Comparison of ENCODE assay signal across 7 cellular contexts in genomic region chr11:44760917-44761545, GRCh38. TPM values are rescaled to one million over a fixed set of nuclear protein-coding genes. Genes with fewer than 3 reads are reported as not detected.
A peak's percentile ranks its signal among the peaks of the same experiment; 100 is the strongest.
DNase-seq lines count a peak whose midpoint lies in the region; ATAC-seq and TF ChIP-seq lines count a peak whose summit lies in the region.

No MANE protein-coding gene starts in this region.

- H3K4me3 ChIP-seq in IMR-90 (ENCODE audit: insufficient read depth, low read depth, low read length) = no peak overlapping the region
- no peak overlapping the region for H3K4me3 ChIP-seq in body of pancreas
- no peak overlapping the region for H3K4me3 ChIP-seq in kidney epithelial cell (ENCODE audit: low read depth, low read length)
- no peak overlapping the region for H3K4me3 ChIP-seq in tibial artery

- dilution Hi-C loops in IMR-90 (cut with HindIII; ENCODE audit: low sequenced_read_pairs, unreplicated experiment) = loop anchor here (25.0 kb wide), 1 partner anchor 126 kb away; no protein-coding TSS in a partner anchor

- no peak for TF ChIP-seq RAD21 in IMR-90 (IDR thresholded peaks at IDR 0.05; ENCODE audit: low read length)

- BruUV-seq in IMR-90 (replicated peaks; lab: Mats Ljungman, UMichigan) = no TSS peak

- DNase-seq in IMR-90 (peak; percentile 96), body of pancreas (peak in 2 of 4 donors; percentile 35 to 65), kidney epithelial cell (ENCODE audit: low read depth) (peak; percentile 64), tibial artery (peak; percentile 76 to 83), NCI-H2196 (lab: John Stamatoyannopoulos, UW; ENCODE audit: unreplicated experiment) (no peak), NCI-H2081 treated with DMSO at 0.1 percent for 48 hours (lab: John Stamatoyannopoulos, UW) (no peak), DMS79 (lab: John Stamatoyannopoulos, UW) (no peak)

- no peak overlapping the region for H2BK120ac ChIP-seq in IMR-90 (ENCODE audit: low read depth, low read length)

- no peak overlapping the region for H3K56ac ChIP-seq in IMR-90 (ENCODE audit: extremely low read depth, insufficient read depth, low read length)

- H3K9me3 ChIP-seq in IMR-90 (ENCODE audit: control insufficient read depth, insufficient read depth, low read length) = no peaks in the 10 kb centered on the region
- H3K9me3 ChIP-seq in body of pancreas = peaks cover 0 to 6% (median 0%) of the 10 kb centered on the region in 3 donors
- H3K9me3 ChIP-seq in tibial artery = no peaks in the 10 kb centered on the region

- H2AFZ ChIP-seq in IMR-90 (replicated peaks; ENCODE audit: low read length, poor library complexity) = peak overlapping the region; percentile 65

- intact Hi-C loops in IMR-90 (cut with micrococcal nuclease) (loop anchor here (10.0 kb wide), 1 partner anchor 196 kb away; the partner anchor contains the start of gene CD82), body of pancreas (cut with DNase I) (no loop called here), tibial artery (cut with DNase I; ENCODE audit: low total_unique reads) (no loop called here)

- H3K27ac ChIP-seq in IMR-90 (ENCODE audit: insufficient read depth, low read length) (peak overlapping the region; percentile 33; the same call in 1 of the 2 replicates), body of pancreas (no peak overlapping the region), tibial artery (peak overlapping the region; percentile 3 to 10)

- no peak overlapping the region for H3K23ac ChIP-seq in IMR-90 (ENCODE audit: low read depth, low read length)

- no peaks in the 10 kb centered on the region for H3K79me1 ChIP-seq in IMR-90 (ENCODE audit: low read depth in 1 of 2, low read length in 2 of 2)

- CTCF ChIA-PET in IMR-90 (lab: Yijun Ruan, JAX) = interaction anchor here (0.8 kb wide), 1 partner anchor 14 kb away, joined by 3 read pairs; no protein-coding TSS in a partner anchor

- H3K4me1 ChIP-seq in IMR-90 (ENCODE audit: control insufficient read depth, insufficient read depth, low read length) (peaks cover 20% of the 10 kb centered on the region), body of pancreas (peaks cover 2% of the 10 kb centered on the region), tibial artery (peaks cover 0 to 66% (median 36%) of the 10 kb centered on the region in 4 donors)

- no peak overlapping the region for H3K14ac ChIP-seq in IMR-90 (replicated peaks; ENCODE audit: low read depth, low read length)

- no peak overlapping the region for H2AK9ac ChIP-seq in IMR-90 (replicated peaks; ENCODE audit: low read depth, low read length, poor library complexity)

- H4K5ac ChIP-seq in IMR-90 (ENCODE audit: low read depth, low read length) = no peak overlapping the region

- in situ Hi-C loops in IMR-90 (cut with MboI; ENCODE audit: low sequenced_read_pairs) = no loop called here

- no peaks in the 10 kb centered on the region for H4K20me1 ChIP-seq in IMR-90 (ENCODE audit: insufficient read depth, low read length)

- H3K4ac ChIP-seq in IMR-90 (ENCODE audit: low read depth, low read length) = no peak overlapping the region

- H2BK5ac ChIP-seq in IMR-90 (ENCODE audit: low read depth, low read length, poor library complexity, severe bottlenecking) = no peak overlapping the region

- ATAC-seq in IMR-90 (ENCODE audit: low read depth) (peak; percentile 94), body of pancreas (peak; percentile 40)

- H2AK5ac ChIP-seq in IMR-90 (ENCODE audit: low read depth, low read length) = no peak overlapping the region

- H3K27me3 ChIP-seq in IMR-90 (ENCODE audit: control insufficient read depth, insufficient read depth, low read length) = no peaks in the 10 kb centered on the region; the same call in 1 of the 2 replicates
- no peaks in the 10 kb centered on the region for H3K27me3 ChIP-seq in body of pancreas
- H3K27me3 ChIP-seq in kidney epithelial cell (ENCODE audit: control insufficient read depth, insufficient read depth, low read length) = no peaks in the 10 kb centered on the region
- no peaks in the 10 kb centered on the region for H3K27me3 ChIP-seq in tibial artery

- H3K18ac ChIP-seq in IMR-90 (ENCODE audit: low read depth, low read length) = no peak overlapping the region; the same call in 1 of the 2 replicates

- POLR2A ChIA-PET in IMR-90 (lab: Charles Lee; ENCODE audit: unreplicated experiment) = no interaction called here

- TF ChIP-seq POLR2A in IMR-90 (IDR thresholded peaks at IDR 0.05; ENCODE audit: low read depth, low read length) = no peak
- TF ChIP-seq POLR2A in body of pancreas (IDR thresholded peaks at IDR 0.05) = no peak

- no CpG with 5 or more reads among the region's 10 CpGs for WGBS in IMR-90 (ENCODE audit: extremely low coverage in 2 of 2, insufficient read length in 1 of 2), 2 experiments
- 65 to 71% methylated on average over 7 to 10 of the region's 10 CpGs for WGBS in body of pancreas, 2 donors

- H2BK20ac ChIP-seq in IMR-90 (ENCODE audit: low read depth, low read length) = no peak overlapping the region

- H3K9me1 ChIP-seq in IMR-90 (ENCODE audit: insufficient read depth, low read length) = peaks cover 2% of the 10 kb centered on the region; the same call in 1 of the 2 replicates

- TF ChIP-seq CTCF in IMR-90 (conservative IDR thresholded peaks at IDR 0.05; ENCODE audit: low read depth, low read length) (no peak), body of pancreas (IDR thresholded peaks at IDR 0.05) (no peak), kidney epithelial cell (IDR thresholded peaks at IDR 0.05; ENCODE audit: insufficient read depth, low read length, poor library complexity, severe bottlenecking) (no peak), tibial artery (IDR thresholded peaks at IDR 0.05) (no peak)

- no peak overlapping the region for H2BK15ac ChIP-seq in IMR-90 (ENCODE audit: low read depth, low read length)

- H3K9ac ChIP-seq in IMR-90 (ENCODE audit: low read depth, low read length) = no peak overlapping the region

- no peak overlapping the region for H4K8ac ChIP-seq in IMR-90 (ENCODE audit: low read depth in 2 of 2, low read length in 2 of 2)

- H3K36me3 ChIP-seq in IMR-90 (ENCODE audit: control insufficient read depth, insufficient read depth, low read length) (no peaks in the 10 kb centered on the region), body of pancreas (replicated peaks in 1 of 2; ENCODE audit: insufficient read depth in 1 of 2, low read depth in 2 of 2) (no peaks in the 10 kb centered on the region), kidney epithelial cell (ENCODE audit: control insufficient read depth, insufficient read depth, low read length) (no peaks in the 10 kb centered on the region), tibial artery (no peaks in the 10 kb centered on the region)

- H3K4me2 ChIP-seq in IMR-90 (ENCODE audit: low read depth, low read length) = peak overlapping the region; percentile 11; the same call in 1 of the 2 replicates

- no peak overlapping the region for H4K91ac ChIP-seq in IMR-90 (ENCODE audit: insufficient read depth, low read depth, low read length)

TF ChIP-seq in IMR-90, 13 proteins besides CTCF, POLR2A, EP300 and RAD21:
- TF ChIP-seq ELK1 (IDR thresholded peaks at IDR 0.05; ENCODE audit: borderline replicate concordance, low read depth, low read length) = no peak
- no peak for TF ChIP-seq MAFK (IDR thresholded peaks at IDR 0.05; ENCODE audit: low read depth, low read length)
- TF ChIP-seq FOS (IDR thresholded peaks at IDR 0.05; ENCODE audit: low read depth, low read length) = peak; percentile 96
- TF ChIP-seq BHLHE40 (IDR thresholded peaks at IDR 0.05; ENCODE audit: low read depth, low read length) = peak; percentile 62; the same call in 1 of the 2 replicates

RNA-seq across cellular contexts. Expression of gene TSPAN18, which starts 34.3 kb away (rescaled TPM):
- total RNA-seq in IMR-90 (2012; rRNA removed) = under 0.01 and 0.36 TPM in 2 replicates
- polyA plus RNA-seq in IMR-90 (2012; rRNA removed) = 0.85 and 1.1 TPM in 2 replicates
- polyA plus RNA-seq in IMR-90 (2012; cell fraction: cytosol; rRNA removed) = 0.77 and 1.4 TPM in 2 replicates
- polyA plus RNA-seq in IMR-90 (2012; cell fraction: nucleus; rRNA removed; ENCODE audit: low replicate concordance) = 0.45 and 0.71 TPM in 2 replicates
- 1 to 10 TPM; 2.1 to 3.0 TPM for total RNA-seq in body of pancreas
- 4.7 and 5.2 TPM in 2 replicates for total RNA-seq in kidney epithelial cell

Comparison
In these comparisons a context has a peak if more than half of its experiments do, and no peak if none do; other contexts are left out.
1. DNase-seq: peak in IMR-90 (single experiment), kidney epithelial cell (single experiment) and tibial artery (2 of 2); none in NCI-H2196 (single experiment), NCI-H2081 treated with DMSO at 0.1 percent for 48 hours (single experiment) and DMS79 (single experiment).
2. H3K27ac ChIP-seq: peak in IMR-90 (single experiment) and tibial artery (2 of 2); none in body of pancreas (0 of 4).